In the genomic region with DNA sequence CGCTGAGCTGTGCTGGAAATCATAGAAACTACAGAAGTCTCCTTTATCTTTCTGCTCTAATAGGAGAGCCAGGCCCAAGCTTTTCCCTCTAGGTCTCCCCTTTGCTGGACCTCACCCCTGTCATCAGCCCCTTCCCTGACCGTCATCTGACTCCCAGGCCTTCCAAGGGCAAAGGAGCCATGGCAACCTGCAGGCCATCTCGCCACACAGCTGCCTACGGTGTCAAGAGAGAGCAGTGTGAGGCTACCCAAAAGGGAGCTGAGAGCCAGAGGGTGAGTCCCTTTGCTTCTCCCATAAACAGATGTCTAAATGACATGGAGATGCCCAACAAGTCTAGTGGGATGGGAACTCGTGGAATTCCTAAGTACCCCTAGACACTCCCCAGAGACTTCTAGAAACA, we compare ENCODE assay signal across 24 cellular contexts.
"Had no signal": no experiment of that assay in that cellular context is flagged by ENCODE, and none has a peak within 500 bp of the region (broad histone marks: within the 10 kb centered on the region; RNA-seq: fewer than 3 reads in every experiment).

No MANE protein-coding gene starts in this region.

- H3K9me3 ChIP-seq: esophagus squamous epithelium, gastrocnemius medialis, heart right ventricle, left lung, lower lobe of right lung, mucosa of descending colon had no signal

- H3K27me3 ChIP-seq: dorsolateral prefrontal cortex, esophagus squamous epithelium, gastrocnemius medialis, heart right ventricle, left lung had no signal

- H3K4me3 Mint-ChIP-seq: mesothelial cell of epicardium, naive B cell had no signal

- H3K27me3 Mint-ChIP-seq: naive B cell had no signal

- FAIRE-seq: colon, endothelial cell of umbilical vein, islet of Langerhans, keratinocyte had no signal

- H3K9me3 Mint-ChIP-seq: mesothelial cell of epicardium, naive B cell had no signal

- H3K27ac ChIP-seq: coronary artery, dorsolateral prefrontal cortex, esophagus squamous epithelium, gastrocnemius medialis, heart right ventricle, left lung, lower lobe of right lung had no signal

- H3K36me3 ChIP-seq: esophagus squamous epithelium, gastrocnemius medialis, heart right ventricle, left lung, lower lobe of right lung had no signal

- H3K36me3 Mint-ChIP-seq: mesothelial cell of epicardium, naive B cell had no signal

- H3K27ac Mint-ChIP-seq: naive B cell had no signal

- H3K4me3 ChIP-seq: coronary artery, dorsolateral prefrontal cortex, esophagus squamous epithelium, gastrocnemius medialis, heart right ventricle, left lung, lower lobe of right lung, mucosa of descending colon had no signal

- ATAC-seq: gastrocnemius medialis, heart right ventricle, left cardiac atrium, left lung, left ventricle myocardium superior, lower lobe of right lung, mucosa of descending colon had no signal

- DNase-seq: dermis blood vessel endothelial cell; dorsolateral prefrontal cortex; effector CD4-positive, alpha-beta T cell; effector memory CD4-positive, alpha-beta T cell; esophagus squamous epithelium; foreskin fibroblast; foreskin melanocyte; gastrocnemius medialis; glutamatergic neuron; heart right ventricle; hippocampal formation; left cardiac atrium; left lung; left ventricle myocardium superior; lower lobe of right lung; mesenchymal stem cell; mucosa of descending colon; naive B cell had no signal
